In the genomic region with DNA sequence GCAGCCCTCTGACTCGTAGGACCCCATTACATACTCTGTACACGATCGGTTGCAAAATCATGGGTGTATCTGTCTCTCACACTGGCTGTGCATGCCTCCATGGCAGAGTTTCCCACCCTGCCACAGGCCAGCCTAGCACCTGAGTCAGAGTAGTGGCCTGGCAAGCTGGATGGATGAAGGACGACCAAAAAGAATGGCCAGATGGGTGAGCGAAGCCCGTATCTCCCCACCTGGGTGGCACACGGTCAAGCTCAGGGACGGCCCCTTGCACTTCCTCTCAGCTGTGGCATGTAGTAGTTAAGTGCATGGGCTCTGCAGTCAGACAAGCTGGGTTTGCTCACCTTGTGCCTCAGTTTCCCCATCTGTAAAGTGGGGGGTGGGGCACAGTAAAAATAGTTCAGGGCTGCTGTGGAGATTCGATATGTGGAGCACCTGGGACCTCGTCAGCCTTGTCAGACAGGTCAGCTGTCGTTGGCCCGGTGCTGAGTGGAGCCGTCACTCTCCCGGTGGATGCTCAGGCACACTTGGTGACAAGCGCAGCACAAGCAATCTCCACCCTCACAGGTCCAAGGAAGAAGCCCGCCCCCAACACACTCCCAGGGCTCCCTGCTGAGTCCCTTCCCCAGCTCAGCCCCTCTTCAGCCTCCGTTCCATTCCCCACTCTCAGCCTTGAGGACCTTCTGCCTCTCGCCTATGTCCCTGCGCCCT, we compare ENCODE assay signal across 1 cellular context.
TF ChIP-seq lines count a peak whose summit lies in the region.

No MANE protein-coding gene starts in this region.

TF ChIP-seq in HepG2, 621 proteins besides CTCF, POLR2A, EP300 and RAD21 (continues in another document):
- no peak for TF ChIP-seq HOXA7 (CRISPR knock-in tag; IDR thresholded peaks at IDR 0.05)
- no peak for TF ChIP-seq HOXA5 (CRISPR knock-in tag; IDR thresholded peaks at IDR 0.05)
- no peak for TF ChIP-seq ZNF550 (CRISPR knock-in tag; IDR thresholded peaks at IDR 0.05; ENCODE audit: borderline replicate concordance)
- TF ChIP-seq ADNP (CRISPR knock-in tag; IDR thresholded peaks at IDR 0.05) = no peak
- no peak for TF ChIP-seq MTF2 (CRISPR knock-in tag; IDR thresholded peaks at IDR 0.05; ENCODE audit: borderline replicate concordance)
- TF ChIP-seq, protein P1, sequence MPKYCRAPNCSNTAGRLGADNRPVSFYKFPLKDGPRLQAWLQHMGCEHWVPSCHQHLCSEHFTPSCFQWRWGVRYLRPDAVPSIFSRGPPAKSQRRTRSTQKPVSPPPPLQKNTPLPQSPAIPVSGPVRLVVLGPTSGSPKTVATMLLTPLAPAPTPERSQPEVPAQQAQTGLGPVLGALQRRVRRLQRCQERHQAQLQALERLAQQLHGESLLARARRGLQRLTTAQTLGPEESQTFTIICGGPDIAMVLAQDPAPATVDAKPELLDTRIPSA (CRISPR knock-in tag; IDR thresholded peaks at IDR 0.05; ENCODE audit: borderline replicate concordance) = 0 out of 2 replicates have a peak, but pooled peaks have one; percentile 47
- TF ChIP-seq ZNF883 (CRISPR knock-in tag; IDR thresholded peaks at IDR 0.05; ENCODE audit: not compliant biosample characterization) = no peak
- no peak for TF ChIP-seq ZNF281 (CRISPR knock-in tag; IDR thresholded peaks at IDR 0.05; ENCODE audit: borderline replicate concordance)
- TF ChIP-seq, protein P2, sequence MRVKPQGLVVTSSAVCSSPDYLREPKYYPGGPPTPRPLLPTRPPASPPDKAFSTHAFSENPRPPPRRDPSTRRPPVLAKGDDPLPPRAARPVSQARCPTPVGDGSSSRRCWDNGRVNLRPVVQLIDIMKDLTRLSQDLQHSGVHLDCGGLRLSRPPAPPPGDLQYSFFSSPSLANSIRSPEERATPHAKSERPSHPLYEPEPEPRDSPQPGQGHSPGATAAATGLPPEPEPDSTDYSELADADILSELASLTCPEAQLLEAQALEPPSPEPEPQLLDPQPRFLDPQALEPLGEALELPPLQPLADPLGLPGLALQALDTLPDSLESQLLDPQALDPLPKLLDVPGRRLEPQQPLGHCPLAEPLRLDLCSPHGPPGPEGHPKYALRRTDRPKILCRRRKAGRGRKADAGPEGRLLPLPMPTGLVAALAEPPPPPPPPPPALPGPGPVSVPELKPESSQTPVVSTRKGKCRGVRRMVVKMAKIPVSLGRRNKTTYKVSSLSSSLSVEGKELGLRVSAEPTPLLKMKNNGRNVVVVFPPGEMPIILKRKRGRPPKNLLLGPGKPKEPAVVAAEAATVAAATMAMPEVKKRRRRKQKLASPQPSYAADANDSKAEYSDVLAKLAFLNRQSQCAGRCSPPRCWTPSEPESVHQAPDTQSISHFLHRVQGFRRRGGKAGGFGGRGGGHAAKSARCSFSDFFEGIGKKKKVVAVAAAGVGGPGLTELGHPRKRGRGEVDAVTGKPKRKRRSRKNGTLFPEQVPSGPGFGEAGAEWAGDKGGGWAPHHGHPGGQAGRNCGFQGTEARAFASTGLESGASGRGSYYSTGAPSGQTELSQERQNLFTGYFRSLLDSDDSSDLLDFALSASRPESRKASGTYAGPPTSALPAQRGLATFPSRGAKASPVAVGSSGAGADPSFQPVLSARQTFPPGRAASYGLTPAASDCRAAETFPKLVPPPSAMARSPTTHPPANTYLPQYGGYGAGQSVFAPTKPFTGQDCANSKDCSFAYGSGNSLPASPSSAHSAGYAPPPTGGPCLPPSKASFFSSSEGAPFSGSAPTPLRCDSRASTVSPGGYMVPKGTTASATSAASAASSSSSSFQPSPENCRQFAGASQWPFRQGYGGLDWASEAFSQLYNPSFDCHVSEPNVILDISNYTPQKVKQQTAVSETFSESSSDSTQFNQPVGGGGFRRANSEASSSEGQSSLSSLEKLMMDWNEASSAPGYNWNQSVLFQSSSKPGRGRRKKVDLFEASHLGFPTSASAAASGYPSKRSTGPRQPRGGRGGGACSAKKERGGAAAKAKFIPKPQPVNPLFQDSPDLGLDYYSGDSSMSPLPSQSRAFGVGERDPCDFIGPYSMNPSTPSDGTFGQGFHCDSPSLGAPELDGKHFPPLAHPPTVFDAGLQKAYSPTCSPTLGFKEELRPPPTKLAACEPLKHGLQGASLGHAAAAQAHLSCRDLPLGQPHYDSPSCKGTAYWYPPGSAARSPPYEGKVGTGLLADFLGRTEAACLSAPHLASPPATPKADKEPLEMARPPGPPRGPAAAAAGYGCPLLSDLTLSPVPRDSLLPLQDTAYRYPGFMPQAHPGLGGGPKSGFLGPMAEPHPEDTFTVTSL (CRISPR knock-in tag; IDR thresholded peaks at IDR 0.05; ENCODE audit: borderline replicate concordance) = no peak
- TF ChIP-seq ZNF354B (CRISPR knock-in tag; IDR thresholded peaks at IDR 0.05) = no peak
- TF ChIP-seq ZNF432 (CRISPR knock-in tag; IDR thresholded peaks at IDR 0.05; ENCODE audit: borderline replicate concordance) = no peak
- no peak for TF ChIP-seq FOXC1 (CRISPR knock-in tag; IDR thresholded peaks at IDR 0.05; ENCODE audit: borderline replicate concordance)
- no peak for TF ChIP-seq ZNF709 (CRISPR knock-in tag; IDR thresholded peaks at IDR 0.05)
- TF ChIP-seq ARNT (IDR thresholded peaks at IDR 0.05) = no peak
- TF ChIP-seq ZIK1 (CRISPR knock-in tag; IDR thresholded peaks at IDR 0.05; ENCODE audit: borderline replicate concordance, low read depth) = no peak
- TF ChIP-seq ZNF674 (CRISPR knock-in tag; IDR thresholded peaks at IDR 0.05; ENCODE audit: low read depth) = no peak
- no peak for TF ChIP-seq E2F2 (CRISPR knock-in tag; IDR thresholded peaks at IDR 0.05; ENCODE audit: borderline replicate concordance)
- TF ChIP-seq REL (CRISPR knock-in tag; conservative IDR thresholded peaks at IDR 0.05) = no peak
- TF ChIP-seq HNF4G (IDR thresholded peaks at IDR 0.05; ENCODE audit: borderline replicate concordance, low read depth, low read length) = no peak
- no peak for TF ChIP-seq HNF4G (CRISPR knock-in tag; IDR thresholded peaks at IDR 0.05; ENCODE audit: borderline replicate concordance, low read depth)
- no peak for TF ChIP-seq ZNF451 (CRISPR knock-in tag; IDR thresholded peaks at IDR 0.05)
- TF ChIP-seq ZNF232 (CRISPR knock-in tag; IDR thresholded peaks at IDR 0.05; ENCODE audit: borderline replicate concordance) = no peak
- no peak for TF ChIP-seq FOSL2 (CRISPR knock-in tag; IDR thresholded peaks at IDR 0.05)
- TF ChIP-seq ZNF572 (CRISPR knock-in tag; IDR thresholded peaks at IDR 0.05) = 0 out of 2 replicates have a peak, but pooled peaks have one; percentile 57
- no peak for TF ChIP-seq POLR2AphosphoS2 (IDR thresholded peaks at IDR 0.05; ENCODE audit: low read depth, low read length)
- TF ChIP-seq BCL6 (CRISPR knock-in tag; IDR thresholded peaks at IDR 0.05) = no peak
- no peak for TF ChIP-seq ZNF646 (CRISPR knock-in tag; IDR thresholded peaks at IDR 0.05)
- no peak for TF ChIP-seq MBNL3 (CRISPR knock-in tag; conservative IDR thresholded peaks at IDR 0.05)
- no peak for TF ChIP-seq RFX5 (IDR thresholded peaks at IDR 0.05; ENCODE audit: low read depth, low read length)
- TF ChIP-seq CEBPB (IDR thresholded peaks at IDR 0.05; ENCODE audit: borderline replicate concordance, low read depth, low read length) = no peak
- TF ChIP-seq TBP (CRISPR knock-in tag; IDR thresholded peaks at IDR 0.05) = no peak
- TF ChIP-seq, protein P3, sequence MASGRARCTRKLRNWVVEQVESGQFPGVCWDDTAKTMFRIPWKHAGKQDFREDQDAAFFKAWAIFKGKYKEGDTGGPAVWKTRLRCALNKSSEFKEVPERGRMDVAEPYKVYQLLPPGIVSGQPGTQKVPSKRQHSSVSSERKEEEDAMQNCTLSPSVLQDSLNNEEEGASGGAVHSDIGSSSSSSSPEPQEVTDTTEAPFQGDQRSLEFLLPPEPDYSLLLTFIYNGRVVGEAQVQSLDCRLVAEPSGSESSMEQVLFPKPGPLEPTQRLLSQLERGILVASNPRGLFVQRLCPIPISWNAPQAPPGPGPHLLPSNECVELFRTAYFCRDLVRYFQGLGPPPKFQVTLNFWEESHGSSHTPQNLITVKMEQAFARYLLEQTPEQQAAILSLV (CRISPR knock-in tag; IDR thresholded peaks at IDR 0.05; ENCODE audit: borderline replicate concordance) = no peak
- no peak for TF ChIP-seq HOXD1 (CRISPR knock-in tag; IDR thresholded peaks at IDR 0.05)
- TF ChIP-seq ZNF329 (CRISPR knock-in tag; IDR thresholded peaks at IDR 0.05; ENCODE audit: low read depth) = 0 out of 2 replicates have a peak, but pooled peaks have one; percentile 26
- TF ChIP-seq HNF1B (CRISPR knock-in tag; IDR thresholded peaks at IDR 0.05) = 0 out of 2 replicates have a peak, but pooled peaks have one; percentile 33
- no peak for TF ChIP-seq REXO4 (CRISPR knock-in tag; IDR thresholded peaks at IDR 0.05; ENCODE audit: borderline replicate concordance)
